8 cellular contexts compared by ENCODE assay signal in genomic region chr10:77873558-77874380, GRCh38. TPM values are rescaled to one million over a fixed set of nuclear protein-coding genes. Genes with fewer than 3 reads are reported as not detected.
DNase-seq lines count a peak whose midpoint lies in the region; ATAC-seq lines count a peak whose summit lies in the region.

No MANE protein-coding gene starts in this region.

- H3K36me3 Mint-ChIP-seq in activated CD4-positive, alpha-beta T cell treated with anti-CD3 and anti-CD28 coated beads, Interleukin-2, amount 10 ng/mL, durations not matched to agents 7 days and 5 days (ENCODE audit: low read depth): no peaks in the 10 kb centered on the region
- peaks cover 0 to 4% (median 3%) of the 10 kb centered on the region in 3 donors for H3K36me3 Mint-ChIP-seq in immature natural killer cell

- H3K4me3 Mint-ChIP-seq in activated CD4-positive, alpha-beta T cell treated with anti-CD3 and anti-CD28 coated beads, Interleukin-2, amount 10 ng/mL, durations not matched to agents 7 days and 5 days: no peak overlapping the region
- H3K4me3 Mint-ChIP-seq in immature natural killer cell: peak overlapping the region; percentile 83 to 93 (median 85)

- peaks cover 23% of the 10 kb centered on the region for H3K4me1 Mint-ChIP-seq in activated CD4-positive, alpha-beta T cell treated with anti-CD3 and anti-CD28 coated beads, Interleukin-2, amount 10 ng/mL, durations not matched to agents 7 days and 5 days
- peaks cover 90 to 93% of the 10 kb centered on the region in 2 donors for H3K4me1 Mint-ChIP-seq in immature natural killer cell

- ATAC-seq in HG02763 (IDR thresholded peaks at IDR 0.05; ENCODE audit: unreplicated experiment): peak; percentile 85

- peak overlapping the region; percentile 50 for H3K27ac Mint-ChIP-seq in activated CD4-positive, alpha-beta T cell treated with anti-CD3 and anti-CD28 coated beads, Interleukin-2, amount 10 ng/mL, durations not matched to agents 7 days and 5 days
- H3K27ac Mint-ChIP-seq in immature natural killer cell: peak overlapping the region; percentile 92 to 99 (median 98)

- no peaks in the 10 kb centered on the region for H3K9me3 Mint-ChIP-seq in activated CD4-positive, alpha-beta T cell treated with anti-CD3 and anti-CD28 coated beads, Interleukin-2, amount 10 ng/mL, durations not matched to agents 7 days and 5 days
- H3K9me3 Mint-ChIP-seq in immature natural killer cell: no peaks in the 10 kb centered on the region

- POLR2A ChIA-PET in activated CD4-positive, alpha-beta T cell treated with anti-CD3 and anti-CD28 coated beads, Interleukin-2, amount 10 ng/mL, durations not matched to agents 7 days and 5 days (lab: Charles Lee): interaction anchor here (1.0 kb wide), 1 partner anchor 36 kb away, joined by 3 read pairs; no protein-coding TSS in a partner anchor

- H3K27me3 Mint-ChIP-seq in activated CD4-positive, alpha-beta T cell treated with anti-CD3 and anti-CD28 coated beads, Interleukin-2, amount 10 ng/mL, durations not matched to agents 7 days and 5 days: no peaks in the 10 kb centered on the region
- H3K27me3 Mint-ChIP-seq in immature natural killer cell (ENCODE audit: low read depth in 3 of 3): peaks cover 15 to 18% (median 16%) of the 10 kb centered on the region in 3 donors

- CTCF ChIA-PET in activated CD4-positive, alpha-beta T cell treated with anti-CD3 and anti-CD28 coated beads, Interleukin-2, amount 10 ng/mL, durations not matched to agents 7 days and 5 days (lab: Charles Lee): interaction anchor here (0.8 to 1.5 kb wide), 4 partner anchors 17 to 38 kb away, joined by 3 to 5 read pairs (median 4); no protein-coding TSS in a partner anchor

- peak; percentile 34 for DNase-seq in activated CD4-positive, alpha-beta T cell treated with anti-CD3 and anti-CD28 coated beads, Interleukin-2, amount 10 ng/mL, durations not matched to agents 7 days and 5 days
- no peak for DNase-seq in activated CD4-positive, alpha-beta T cell treated with anti-CD3 and anti-CD28 coated beads for 1 hour
- peak; percentile 49 for DNase-seq in NCI-H2029 treated with DMSO at 0.1 percent for 48 hours (lab: John Stamatoyannopoulos, UW)
- DNase-seq in activated gamma-delta T cell treated with anti-CD3 and anti-CD28 coated beads, Interleukin-2, amount 50 U/mL, for 16 hours (ENCODE audit: low read depth): peak; percentile 27
- peak; percentile 79 to 85 (median 84) for DNase-seq in immature natural killer cell
- DNase-seq in stimulated activated CD8-positive, alpha-beta memory T cell treated with anti-CD3 and anti-CD28 coated beads, Interleukin-15, amount 100 ng/mL, for 48 hours (ENCODE audit: low read depth in 2 of 2): peak; percentile 47
- DNase-seq in OCI-M2 (lab: John Stamatoyannopoulos, UW; ENCODE audit: unreplicated experiment): no peak

RNA-seq across cellular contexts. Expression of gene DLG5, which starts 52.8 kb away (rescaled TPM):
- 1 to 10 TPM; 2.8 to 2.9 TPM for total RNA-seq in activated CD4-positive, alpha-beta T cell treated with anti-CD3 and anti-CD28 coated beads, Interleukin-2, amount 10 ng/mL, durations not matched to agents 7 days and 5 days
- polyA plus RNA-seq in immature natural killer cell: 1 to 10 TPM; 1.6 to 3.7 (median 1.9) TPM

Comparison
In these comparisons a context has a peak if more than half of its experiments do, and no peak if none do; other contexts are left out.
1. DNase-seq: peak in activated CD4-positive, alpha-beta T cell treated with anti-CD3 and anti-CD28 coated beads, Interleukin-2, amount 10 ng/mL, durations not matched to agents 7 days and 5 days (single experiment), NCI-H2029 treated with DMSO at 0.1 percent for 48 hours (single experiment), activated gamma-delta T cell treated with anti-CD3 and anti-CD28 coated beads, Interleukin-2, amount 50 U/mL, for 16 hours (single experiment), immature natural killer cell (3 of 3) and stimulated activated CD8-positive, alpha-beta memory T cell treated with anti-CD3 and anti-CD28 coated beads, Interleukin-15, amount 100 ng/mL, for 48 hours (2 of 2); none in activated CD4-positive, alpha-beta T cell treated with anti-CD3 and anti-CD28 coated beads for 1 hour (single experiment) and OCI-M2 (single experiment).